In the genomic region with DNA sequence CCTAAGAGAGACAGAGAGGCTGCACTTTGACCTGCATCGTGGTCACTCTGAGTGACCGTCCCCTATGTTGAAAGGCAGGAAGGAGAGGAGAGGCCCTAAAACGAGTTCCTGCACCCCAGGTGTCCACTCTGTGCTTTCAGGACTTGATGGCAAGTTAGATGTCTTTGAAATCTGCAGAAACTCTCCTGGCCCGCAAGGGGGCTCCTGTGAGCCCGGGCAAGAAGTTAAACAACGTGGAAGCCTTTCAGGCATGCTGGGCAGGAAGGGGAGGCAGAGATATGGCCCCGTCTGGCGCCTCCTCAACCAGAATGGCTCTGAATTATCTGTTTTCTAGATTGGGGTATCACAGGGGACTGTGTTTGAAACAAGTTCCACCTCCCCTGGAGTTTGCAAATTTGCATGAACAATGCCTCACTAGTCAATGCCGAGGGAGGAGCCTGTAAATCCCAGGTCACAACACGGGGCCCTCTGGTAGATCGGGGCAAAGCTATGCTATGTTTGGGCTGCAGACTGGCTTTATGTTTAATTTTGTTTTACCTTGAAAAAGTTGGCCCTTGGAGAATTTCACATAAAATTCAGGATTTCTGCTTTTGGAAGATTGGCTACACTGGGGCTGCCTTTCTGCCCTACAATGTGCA, we compare ENCODE assay signal across 8 cellular contexts. TPM values are rescaled to one million over a fixed set of nuclear protein-coding genes. Genes with fewer than 3 reads are reported as not detected.
A peak's percentile ranks its signal among the peaks of the same experiment; 100 is the strongest.
DNase-seq lines count a peak whose midpoint lies in the region; ATAC-seq, FAIRE-seq and TF ChIP-seq lines count a peak whose summit lies in the region.

No MANE protein-coding gene starts in this region.

- no peak for ATAC-seq in psoas muscle
- no peak for ATAC-seq in natural killer cell

- intact Hi-C loops in endothelial cell of umbilical vein (cut with micrococcal nuclease) = no loop called here
- intact Hi-C loops in psoas muscle (cut with DNase I) = no loop called here
- intact Hi-C loops in natural killer cell (cut with micrococcal nuclease) = no loop called here

- no peaks in the 10 kb centered on the region for H4K20me1 ChIP-seq in OCI-LY3 (ENCODE audit: insufficient read depth, low read length)
- H4K20me1 ChIP-seq in endothelial cell of umbilical vein (replicated peaks; ENCODE audit: control insufficient read depth, extremely low read depth, insufficient read depth, low read length) = no peaks in the 10 kb centered on the region

- dilution Hi-C loops in endothelial cell of umbilical vein (cut with MboI; ENCODE audit: extremely low pct_ligation_motif_present, low sequenced_read_pairs) = no loop called here

- no peaks in the 10 kb centered on the region for H3K4me1 Mint-ChIP-seq in natural killer cell

- no peaks in the 10 kb centered on the region for H3K9me3 ChIP-seq in AG04450 (ENCODE audit: control insufficient read depth, insufficient read depth, low read length)
- H3K9me3 ChIP-seq in OCI-LY3 (ENCODE audit: insufficient read depth, low read length) = no peaks in the 10 kb centered on the region
- no peaks in the 10 kb centered on the region for H3K9me3 ChIP-seq in endothelial cell of umbilical vein (replicated peaks; ENCODE audit: control insufficient read depth, insufficient read depth, low read length)
- H3K9me3 ChIP-seq in psoas muscle = no peaks in the 10 kb centered on the region

- WGBS in psoas muscle, 3 donors = 52 to 56% (median 54%) methylated on average over 11 of the region's 11 CpGs

- H3K4me1 ChIP-seq in OCI-LY3 (ENCODE audit: low read length) (peaks cover 13% of the 10 kb centered on the region), endothelial cell of umbilical vein (ENCODE audit: control insufficient read depth, extremely low read depth, insufficient read depth, low read length) (no peaks in the 10 kb centered on the region), psoas muscle (no peaks in the 10 kb centered on the region)

- POLR2A ChIA-PET in AG04450 (lab: Yijun Ruan, JAX) = no interaction called here
- POLR2A ChIA-PET in endothelial cell of umbilical vein (lab: Charles Lee) = no interaction called here

- CTCF ChIA-PET in AG04450 (lab: Charles Lee) = no interaction called here
- CTCF ChIA-PET in endothelial cell of umbilical vein (lab: Charles Lee) = interaction anchor here (0.5 to 1.2 kb wide), 3 partner anchors 68 to 1024 kb away, joined by 3 read pairs; no protein-coding TSS in a partner anchor

- H3K4me3 ChIP-seq in AG04450 (ENCODE audit: low read depth, low read length) = no peak overlapping the region
- peak overlapping the region; percentile 63 for H3K4me3 ChIP-seq in OCI-LY3 (ENCODE audit: low read length)
- H3K4me3 ChIP-seq in endothelial cell of umbilical vein (replicated peaks in 1 of 3; ENCODE audit: insufficient read depth in 1 of 3, low read depth in 1 of 3, low read length in 3 of 3) = no peak overlapping the region
- no peak overlapping the region for H3K4me3 ChIP-seq in psoas muscle

- H3K27ac ChIP-seq in AG04450 (ENCODE audit: low read depth, low read length) (no peak overlapping the region), OCI-LY3 (ENCODE audit: low read length) (no peak overlapping the region), endothelial cell of umbilical vein (ENCODE audit: insufficient read depth, low read depth, low read length) (no peak overlapping the region), psoas muscle (no peak overlapping the region)

- H3K9me3 Mint-ChIP-seq in natural killer cell = no peaks in the 10 kb centered on the region

- peaks cover 22 to 54% of the 10 kb centered on the region in 2 donors for H3K27me3 Mint-ChIP-seq in natural killer cell (ENCODE audit: low read depth in 2 of 2)

- H3K4me2 ChIP-seq in OCI-LY3 (ENCODE audit: low read length) = peak overlapping the region; percentile 76
- H3K4me2 ChIP-seq in endothelial cell of umbilical vein (ENCODE audit: insufficient read depth, low read length) = no peak overlapping the region

- H3K9me1 ChIP-seq in endothelial cell of umbilical vein (replicated peaks; ENCODE audit: control insufficient read depth, extremely low read depth, insufficient read depth, low read length) = no peaks in the 10 kb centered on the region

- FAIRE-seq in GM12892 (lab: Jason Lieb, UNC) = peak; percentile 65
- FAIRE-seq in endothelial cell of umbilical vein (lab: Jason Lieb, UNC) = peak; percentile 4

- no TSS peak for BruUV-seq in endothelial cell of umbilical vein (replicated peaks; lab: Mats Ljungman, UMichigan)

- H2AFZ ChIP-seq in OCI-LY3 (ENCODE audit: low read depth, low read length) (peak overlapping the region; percentile 97), endothelial cell of umbilical vein (ENCODE audit: low read depth, low read length) (no peak overlapping the region)

- TF ChIP-seq CTCF in AG04450 (IDR thresholded peaks at IDR 0.05; ENCODE audit: low read depth, low read length) = peak; percentile 64
- peak; percentile 96 for TF ChIP-seq CTCF in OCI-LY3 (IDR thresholded peaks at IDR 0.05; ENCODE audit: low read depth, low read length)
- TF ChIP-seq CTCF in endothelial cell of umbilical vein (IDR thresholded peaks at IDR 0.05; ENCODE audit: extremely low read depth in 1 of 2, insufficient read depth in 1 of 2, low read depth in 1 of 2, low read length in 2 of 2) = peak; percentile 47 to 65
- TF ChIP-seq CTCF in psoas muscle (IDR thresholded peaks at IDR 0.05) = peak; percentile 29
- TF ChIP-seq CTCF in natural killer cell (IDR thresholded peaks at IDR 0.05) = no peak

- H3K27me3 ChIP-seq in AG04450 (ENCODE audit: control insufficient read depth, insufficient read depth, low read length) (peaks cover 47% of the 10 kb centered on the region), OCI-LY3 (ENCODE audit: low read depth, low read length) (peaks cover 11% of the 10 kb centered on the region), endothelial cell of umbilical vein (ENCODE audit: control insufficient read depth in 2 of 2, insufficient read depth in 2 of 2, low read length in 2 of 2) (peaks cover 4% of the 10 kb centered on the region in 2 experiments), psoas muscle (ENCODE audit: insufficient read depth in 3 of 3, low read length in 2 of 3) (peaks cover 0 to 22% (median 0%) of the 10 kb centered on the region in 3 donors)

- H3K79me2 ChIP-seq in OCI-LY3 (ENCODE audit: low read length) (no peaks in the 10 kb centered on the region), endothelial cell of umbilical vein (ENCODE audit: control insufficient read depth, insufficient read depth, low read length) (no peaks in the 10 kb centered on the region)

- no peak overlapping the region for H3K27ac Mint-ChIP-seq in natural killer cell

- TF ChIP-seq POLR2A in GM12892 (IDR thresholded peaks at IDR 0.05; ENCODE audit: low read depth, low read length) = no peak
- no peak for TF ChIP-seq POLR2A in endothelial cell of umbilical vein (IDR thresholded peaks at IDR 0.05; ENCODE audit: low read depth, low read length)

- H3K9ac ChIP-seq in OCI-LY3 (ENCODE audit: low read length) (peak overlapping the region; percentile 14; the same call in 1 of the 2 replicates), endothelial cell of umbilical vein (replicated peaks; ENCODE audit: extremely low read depth, insufficient read depth, low read length) (no peak overlapping the region)

- no peaks in the 10 kb centered on the region for H3K36me3 Mint-ChIP-seq in natural killer cell

- DNase-seq in AG04450 (ENCODE audit: low read depth, low spot score) = no peak
- DNase-seq in GM12892 (ENCODE audit: insufficient read length) = peak; percentile 19
- peak; percentile 11 for DNase-seq in endothelial cell of umbilical vein (ENCODE audit: low read depth, low spot score)
- DNase-seq in psoas muscle = no peak
- DNase-seq in mucosa of gallbladder (ENCODE audit: low spot score) = no peak
- DNase-seq in NCI-H1694 (lab: John Stamatoyannopoulos, UW) = no peak
- no peak for DNase-seq in natural killer cell

- H3K36me3 ChIP-seq in OCI-LY3 (replicated peaks; ENCODE audit: low read depth, low read length) (no peaks in the 10 kb centered on the region), endothelial cell of umbilical vein (ENCODE audit: control insufficient read depth in 2 of 2, extremely low read depth in 1 of 2, insufficient read depth in 2 of 2, low read length in 2 of 2) (no peaks in the 10 kb centered on the region), psoas muscle (ENCODE audit: insufficient read depth in 1 of 2, low read depth in 1 of 2) (no peaks in the 10 kb centered on the region)

- no peak overlapping the region for H3K4me3 Mint-ChIP-seq in natural killer cell

TF ChIP-seq in endothelial cell of umbilical vein, 7 proteins besides CTCF, POLR2A, EP300 and RAD21:
- TF ChIP-seq POLR2AphosphoS5 (IDR thresholded peaks at IDR 0.05; ENCODE audit: insufficient read depth, low read depth, low read length) (no peak), JUN (IDR thresholded peaks at IDR 0.05; ENCODE audit: borderline replicate concordance, insufficient read depth, insufficient read length, low read depth) (no peak), FOS (IDR thresholded peaks at IDR 0.05; ENCODE audit: borderline replicate concordance, insufficient read depth, low read length) (no peak), GATA2 (IDR thresholded peaks at IDR 0.05; ENCODE audit: insufficient read depth, insufficient read length, low read depth, low read length) (no peak), MYC (IDR thresholded peaks at IDR 0.05; ENCODE audit: low read depth, low read length) (no peak)
- TF ChIP-seq, protein P1, sequence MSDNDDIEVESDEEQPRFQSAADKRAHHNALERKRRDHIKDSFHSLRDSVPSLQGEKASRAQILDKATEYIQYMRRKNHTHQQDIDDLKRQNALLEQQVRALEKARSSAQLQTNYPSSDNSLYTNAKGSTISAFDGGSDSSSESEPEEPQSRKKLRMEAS (IDR thresholded peaks at IDR 0.05; ENCODE audit: insufficient read depth, insufficient read length) = no peak

RNA-seq across cellular contexts. Expression of a gene that starts 9.8 kb away (rescaled TPM):
- polyA plus RNA-seq in AG04450 (2011; rRNA removed) (not detected in 2 replicates), endothelial cell of umbilical vein (not detected in 2 replicates), psoas muscle (under 1 TPM in 2 of 3 donors, not detected in 1; 0.01 to 0.04 TPM)
- not detected in 2 replicates for polyA minus RNA-seq in AG04450 (2011; rRNA and poly(A)+ RNA removed)
- 0.04 TPM for polyA plus RNA-seq in GM12892 (2012; ENCODE audit: missing spikeins)
- total RNA-seq in endothelial cell of umbilical vein (not detected in 2 replicates), psoas muscle (under 1 TPM in 2 of 4 donors, not detected in 2; 0.04 to 0.07 TPM), mucosa of gallbladder (0.09 TPM), natural killer cell (not detected)
- polyA plus RNA-seq in endothelial cell of umbilical vein (2011; cell fraction: cytosol; rRNA removed) = not detected in 2 replicates
- polyA plus RNA-seq in endothelial cell of umbilical vein (2011; cell fraction: nucleus; rRNA removed) = not detected in 2 replicates
- polyA plus RNA-seq in endothelial cell of umbilical vein (2012) = not detected in 2 replicates
- polyA minus RNA-seq in endothelial cell of umbilical vein = not detected in 2 replicates
- not detected for polyA minus RNA-seq in endothelial cell of umbilical vein (2011; cell fraction: cytosol; rRNA and poly(A)+ RNA removed)
- polyA minus RNA-seq in endothelial cell of umbilical vein (2011; cell fraction: nucleus; rRNA and poly(A)+ RNA removed) = not detected in 2 replicates

Comparison
In these comparisons a context has a peak if more than half of its experiments do, and no peak if none do; other contexts are left out.
1. DNase-seq: peak in GM12892 (single experiment) and endothelial cell of umbilical vein (single experiment); none in AG04450 (single experiment), psoas muscle (0 of 2), mucosa of gallbladder (single experiment), NCI-H1694 (single experiment) and natural killer cell (single experiment).